In the genomic region with DNA sequence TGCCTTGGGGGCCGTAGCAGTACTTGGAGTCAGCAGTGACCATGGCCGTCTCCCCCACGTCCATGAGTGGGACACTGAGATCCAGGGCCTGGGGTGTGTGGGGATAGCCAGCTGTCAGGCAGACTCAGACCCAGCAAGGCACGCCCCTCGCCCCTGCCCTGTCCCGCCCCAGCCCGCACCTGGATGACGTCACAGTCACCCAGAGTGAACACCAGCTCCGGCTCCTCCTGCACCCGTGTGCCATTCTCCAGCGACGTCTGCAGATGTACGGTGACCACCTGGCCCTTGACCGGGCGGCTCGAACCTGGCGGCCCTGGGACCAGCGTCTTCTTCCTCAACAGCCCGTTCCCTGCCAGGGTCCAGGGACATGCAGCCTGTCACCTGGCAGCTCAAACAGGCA, we compare ENCODE assay signal across 34 cellular contexts.
"Had no signal": no experiment of that assay in that cellular context is flagged by ENCODE, and none has a peak within 500 bp of the region (broad histone marks: within the 10 kb centered on the region; RNA-seq: fewer than 3 reads in every experiment).

No MANE protein-coding gene starts in this region.

- H3K27ac ChIP-seq: adrenal gland, body of pancreas, breast epithelium, SJSA1 had no signal

- H3K4me3 ChIP-seq: adrenal gland, body of pancreas, breast epithelium, MG63, SJSA1 had no signal

- H3K9me3 Mint-ChIP-seq: activated CD4-positive, alpha-beta memory T cell treated with anti-CD3 and anti-CD28 coated beads, Interleukin-2, amount 10 ng/mL, durations not matched to agents 7 days and 5 days; activated naive CD4-positive, alpha-beta T cell treated with anti-CD3 and anti-CD28 coated beads, Interleukin-2, amount 50 U/mL, for 24 hours; activated naive CD8-positive, alpha-beta T cell treated with anti-CD3 and anti-CD28 coated beads, Interleukin-2, amount 10 ng/mL, durations not matched to agents 7 days and 5 days; activated T-helper 2 cell treated with anti-CD3 and anti-CD28 coated beads, Interferon-gamma antibody, Interleukin-2, Interleukin-4, amounts not matched to agents 10 μg/mL and 5 μg/mL and 100 μg/mL, durations not matched to agents 14 hours and 24 hours and 36 hours; T-helper 1 cell treated with Interleukin-12 subunit alpha and Interleukin-12 subunit beta and Interleukin-4 antibody, amounts not matched to agents 30 μg/mL and 1 μg/mL, for 36 hours; T-helper 2 cell treated with Interferon-gamma antibody and Interleukin-4, amounts not matched to agents 5 μg/mL and 100 μg/mL, for 36 hours; WTC11 had no signal

- H3K27ac Mint-ChIP-seq: activated CD4-positive, alpha-beta memory T cell treated with anti-CD3 and anti-CD28 coated beads, Interleukin-2, amount 10 ng/mL, durations not matched to agents 7 days and 5 days; activated CD4-positive, alpha-beta T cell treated with anti-CD3 and anti-CD28 coated beads for 36 hours; activated CD8-positive, alpha-beta memory T cell treated with anti-CD3 and anti-CD28 coated beads, Interleukin-2, amount 10 ng/mL, durations not matched to agents 7 days and 5 days; activated naive CD4-positive, alpha-beta T cell treated with anti-CD3 and anti-CD28 coated beads, Interleukin-2, amount 50 U/mL, for 24 hours; activated naive CD8-positive, alpha-beta T cell treated with anti-CD3 and anti-CD28 coated beads, Interleukin-2, amount 10 ng/mL, durations not matched to agents 7 days and 5 days; activated T-helper 2 cell treated with anti-CD3 and anti-CD28 coated beads, Interferon-gamma antibody, Interleukin-2, Interleukin-4, amounts not matched to agents 10 μg/mL and 5 μg/mL and 100 μg/mL, durations not matched to agents 14 hours and 24 hours and 36 hours; T-helper 1 cell treated with Interleukin-12 subunit alpha and Interleukin-12 subunit beta and Interleukin-4 antibody, amounts not matched to agents 30 μg/mL and 1 μg/mL, for 36 hours; T-helper 2 cell treated with Interferon-gamma antibody and Interleukin-4, amounts not matched to agents 5 μg/mL and 100 μg/mL, for 36 hours; WTC11 had no signal

- H3K27me3 Mint-ChIP-seq: activated CD4-positive, alpha-beta memory T cell treated with anti-CD3 and anti-CD28 coated beads, Interleukin-2, amount 10 ng/mL, durations not matched to agents 7 days and 5 days; activated CD4-positive, alpha-beta T cell treated with anti-CD3 and anti-CD28 coated beads for 36 hours; activated CD8-positive, alpha-beta memory T cell treated with anti-CD3 and anti-CD28 coated beads, Interleukin-2, amount 10 ng/mL, durations not matched to agents 7 days and 5 days; activated naive CD4-positive, alpha-beta T cell treated with anti-CD3 and anti-CD28 coated beads, Interleukin-2, amount 50 U/mL, for 24 hours; activated naive CD8-positive, alpha-beta T cell treated with anti-CD3 and anti-CD28 coated beads, Interleukin-2, amount 10 ng/mL, durations not matched to agents 7 days and 5 days had no signal

- H3K4me3 Mint-ChIP-seq: activated CD4-positive, alpha-beta memory T cell treated with anti-CD3 and anti-CD28 coated beads, Interleukin-2, amount 10 ng/mL, durations not matched to agents 7 days and 5 days; activated CD4-positive, alpha-beta T cell treated with anti-CD3 and anti-CD28 coated beads for 36 hours; activated CD8-positive, alpha-beta memory T cell treated with anti-CD3 and anti-CD28 coated beads, Interleukin-2, amount 10 ng/mL, durations not matched to agents 7 days and 5 days; activated naive CD4-positive, alpha-beta T cell treated with anti-CD3 and anti-CD28 coated beads, Interleukin-2, amount 50 U/mL, for 24 hours; activated naive CD8-positive, alpha-beta T cell treated with anti-CD3 and anti-CD28 coated beads, Interleukin-2, amount 10 ng/mL, durations not matched to agents 7 days and 5 days; T-helper 1 cell treated with Interleukin-12 subunit alpha and Interleukin-12 subunit beta and Interleukin-4 antibody, amounts not matched to agents 30 μg/mL and 1 μg/mL, for 36 hours; T-helper 2 cell treated with Interferon-gamma antibody and Interleukin-4, amounts not matched to agents 5 μg/mL and 100 μg/mL, for 36 hours; WTC11 had no signal

- H3K9me3 ChIP-seq: adrenal gland, body of pancreas, breast epithelium, MG63, SJSA1, SK-N-SH had no signal

- H3K9ac ChIP-seq: SK-N-SH had no signal

- H3K4me1 ChIP-seq: breast epithelium had no signal

- ATAC-seq: activated CD4-positive, alpha-beta T cell treated with anti-CD3 and anti-CD28 coated beads for 36 hours; activated CD4-positive, CD25-positive, alpha-beta regulatory T cell treated with anti-CD3 and anti-CD28 coated beads, Interleukin-2, amount 50 U/mL, for 24 hours; activated CD8-positive, alpha-beta memory T cell treated with anti-CD3 and anti-CD28 coated beads, Interleukin-2, amount 10 ng/mL, durations not matched to agents 7 days and 5 days; body of pancreas; Panc1; WTC11 had no signal

- DNase-seq: activated CD4-positive, alpha-beta memory T cell treated with anti-CD3 and anti-CD28 coated beads, Interleukin-2, amount 10 ng/mL, durations not matched to agents 7 days and 5 days; activated CD4-positive, alpha-beta T cell treated with anti-CD3 and anti-CD28 coated beads for 36 hours; activated CD8-positive, alpha-beta memory T cell treated with anti-CD3 and anti-CD28 coated beads for 24 hours; activated CD8-positive, alpha-beta memory T cell treated with anti-CD3 and anti-CD28 coated beads, Interleukin-2, amount 10 ng/mL, durations not matched to agents 7 days and 5 days; activated CD8-positive, alpha-beta memory T cell treated with anti-CD3 and anti-CD28 coated beads, Interleukin-2, amount 50 U/mL, for 48 hours; activated gamma-delta T cell; activated naive CD4-positive, alpha-beta T cell treated with Interleukin-2 at 50 U/mL for 16 hours; activated naive CD8-positive, alpha-beta T cell treated with anti-CD3 and anti-CD28 coated beads, Interleukin-2, amount 10 ng/mL, durations not matched to agents 7 days and 5 days; adrenal gland; body of pancreas; Kasumi-1; KG1; MG63; NCI-H1048; NCI-H1105 treated with DMSO at 0.1 percent for 48 hours; NCI-H1436; NCI-H1694; NCI-H1930; NCI-H2081 treated with DMSO at 0.1 percent for 48 hours; NCI-H226; NCI-H446 treated with DMSO at 0.1 percent for 48 hours; NCI-H524; NCI-H69; SHP77 treated with DMSO at 0.1 percent for 48 hours; SK-N-SH had no signal

- H3K27me3 ChIP-seq: adrenal gland, body of pancreas, breast epithelium, MG63, SJSA1 had no signal

- H3K4me2 ChIP-seq: SK-N-SH had no signal
